8 cellular contexts compared by ENCODE assay signal in genomic region chr9:99105152-99106043, GRCh38. TPM values are rescaled to one million over a fixed set of nuclear protein-coding genes. Genes with fewer than 3 reads are reported as not detected.
A peak's percentile ranks its signal among the peaks of the same experiment; 100 is the strongest.
DNase-seq lines count a peak whose midpoint lies in the region; ATAC-seq and TF ChIP-seq lines count a peak whose summit lies in the region.

No MANE protein-coding gene starts in this region.

- H3K27ac ChIP-seq in layer of hippocampus (ENCODE audit: low read depth, low read length), result peak overlapping the region; percentile 15

- DNase-seq in GM12865 (ENCODE audit: low read depth), result peak; percentile 81
- peak; percentile 75 for DNase-seq in HuH-7 (ENCODE audit: low spot score)
- DNase-seq in chondrocyte (ENCODE audit: low spot score), result peak; percentile 94
- peak; percentile 40 for DNase-seq in stimulated activated CD4-positive, alpha-beta T cell treated with anti-CD3 and anti-CD28 coated beads, Interleukin-4, amount 100 ng/mL, for 1 hour
- DNase-seq in NCI-H526 treated with DMSO at 0.1 percent for 48 hours (lab: John Stamatoyannopoulos, UW), result no peak

- peak overlapping the region; percentile 81 for H3K4me3 Mint-ChIP-seq in chondrocyte (ENCODE audit: unreplicated experiment)

- no peaks in the 10 kb centered on the region for H3K9me3 Mint-ChIP-seq in chondrocyte (ENCODE audit: low read depth)

- ATAC-seq in GM21717 (IDR thresholded peaks at IDR 0.05; ENCODE audit: unreplicated experiment), result peak; percentile 50

- peak overlapping the region; percentile 85 for H3K27ac Mint-ChIP-seq in chondrocyte (ENCODE audit: unreplicated experiment)

- no peaks in the 10 kb centered on the region for H3K27me3 Mint-ChIP-seq in chondrocyte (ENCODE audit: low read depth)

- H3K36me3 Mint-ChIP-seq in chondrocyte (ENCODE audit: low read depth), result no peaks in the 10 kb centered on the region

- peaks cover 67% of the 10 kb centered on the region for H3K4me1 Mint-ChIP-seq in chondrocyte (ENCODE audit: low read depth)

- H3K27me3 ChIP-seq in layer of hippocampus (ENCODE audit: control insufficient read depth, insufficient read depth, low read length), result no peaks in the 10 kb centered on the region

- peak overlapping the region; percentile 64 for H3K4me3 ChIP-seq in GM12865 (ENCODE audit: low read depth, low read length)
- H3K4me3 ChIP-seq in WI38 (ENCODE audit: low read depth, low read length), result peak overlapping the region; percentile 82

- TF ChIP-seq CTCF in GM12865 (IDR thresholded peaks at IDR 0.05; ENCODE audit: insufficient read depth, low read depth, low read length, missing control alignments) (no peak), WI38 (IDR thresholded peaks at IDR 0.05; ENCODE audit: low read depth, low read length) (no peak), chondrocyte (IDR thresholded peaks at IDR 0.05) (peak; percentile 16)

RNA-seq across cellular contexts. Expression of gene TGFBR1, which starts 0.5 kb away (rescaled TPM):
- total RNA-seq in chondrocyte, result 71.1 to 109 TPM (median 105 TPM) in 3 replicates
